ENCODE assay signal across 30 cellular contexts in the genomic region with DNA sequence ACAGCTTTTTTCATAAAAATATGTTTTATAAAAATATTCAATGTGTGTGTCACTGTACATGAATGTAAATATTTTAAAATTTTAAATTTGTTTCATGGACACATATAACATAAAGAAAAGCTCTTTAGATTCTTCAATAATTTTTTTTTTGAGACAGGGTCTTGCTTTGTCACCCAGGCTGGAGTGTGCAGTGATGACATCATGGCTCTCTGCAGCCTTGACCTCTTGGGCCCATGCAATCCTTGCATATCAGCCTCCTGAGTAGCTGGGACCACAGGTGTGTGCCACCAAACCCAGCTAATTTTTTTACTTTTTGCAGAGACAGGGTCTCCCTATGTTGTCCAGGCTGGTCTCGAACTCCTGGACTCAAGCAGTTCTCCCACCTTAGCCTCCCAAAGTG.
"Had no signal": no experiment of that assay in that cellular context is flagged by ENCODE, and none has a peak within 500 bp of the region (broad histone marks: within the 10 kb centered on the region; RNA-seq: fewer than 3 reads in every experiment).

No MANE protein-coding gene starts in this region.

- ATAC-seq: naive thymus-derived CD4-positive, alpha-beta T cell; natural killer cell; psoas muscle; right cardiac atrium; sciatic nerve; stimulated activated memory B cell treated with anti-CD40 and anti-IgM and Interleukin-4, amounts not matched to agents 10 μg/mL and 1 μg/mL and 100 μg/mL, for 72 hours; stimulated activated naive CD8-positive, alpha-beta T cell treated with anti-CD3 and anti-CD28 coated beads, Interleukin-15, amount 100 ng/mL, for 72 hours; stimulated activated naive CD8-positive, alpha-beta T cell treated with anti-CD3 and anti-CD28 coated beads, Interleukin-15, Interleukin-2, amounts not matched to agents 100 U/mL and 50 U/mL, for 24 hours had no signal

- H2AFZ ChIP-seq: neural progenitor cell, parathyroid adenoma had no signal

- H3K9me3 ChIP-seq: ovary, psoas muscle, spleen, suprapubic skin, testis, tibial artery, transverse colon, upper lobe of left lung, vagina had no signal

- H3K9ac ChIP-seq: neural progenitor cell, parathyroid adenoma had no signal

- H3K4me1 ChIP-seq: neural progenitor cell, parathyroid adenoma, psoas muscle, spleen, suprapubic skin, testis, tibial artery, transverse colon, vagina had no signal

- H3K27ac ChIP-seq: neural progenitor cell, ovary, parathyroid adenoma, psoas muscle, skin epidermis, spleen, suprapubic skin, testis, tibial artery, transverse colon, upper lobe of left lung, vagina had no signal

- H3K27me3 ChIP-seq: neural progenitor cell, ovary, spleen, suprapubic skin, testis, tibial artery, transverse colon, upper lobe of left lung, vagina had no signal

- FAIRE-seq: urothelium cell line had no signal

- DNase-seq: naive thymus-derived CD4-positive, alpha-beta T cell; natural killer cell; occipital lobe; ovary; posterior cingulate gyrus; psoas muscle; right cardiac atrium; spleen; stimulated activated CD4-positive, alpha-beta T cell treated with anti-CD3 and anti-CD28 coated beads, Interleukin-12 subunit alpha, Interleukin-12 subunit beta, amount 100 ng/mL, for 4 hours; stimulated activated CD4-positive, alpha-beta T cell treated with anti-CD3 and anti-CD28 coated beads, Interleukin-1b, Interleukin-23, amount 100 ng/mL, for 48 hours; stimulated activated CD4-positive, alpha-beta T cell treated with anti-CD3 and anti-CD28 coated beads, Interleukin-4, amount 100 ng/mL, for 1 hour; stimulated activated CD4-positive, alpha-beta T cell treated with anti-CD3 and anti-CD28 coated beads, Interleukin-4, amount 100 ng/mL, for 4 hours; stimulated activated CD8-positive, alpha-beta memory T cell treated with anti-CD3 and anti-CD28 coated beads, Interleukin-4, amount 100 ng/mL, for 48 hours; stimulated activated naive CD4-positive, alpha-beta T cell; stimulated activated naive CD8-positive, alpha-beta T cell treated with anti-CD3 and anti-CD28 coated beads, Interleukin-15, amount 100 ng/mL, for 72 hours; stimulated activated naive CD8-positive, alpha-beta T cell treated with anti-CD3 and anti-CD28 coated beads, Interleukin-15, Interleukin-2, amounts not matched to agents 100 U/mL and 50 U/mL, for 24 hours; substantia nigra; testis; tibial artery; transverse colon; upper lobe of left lung had no signal

- H3K36me3 ChIP-seq: neural progenitor cell, ovary, spleen, suprapubic skin, tibial artery, transverse colon, upper lobe of left lung, vagina had no signal

- H3K79me2 ChIP-seq: parathyroid adenoma had no signal

- H3K4me2 ChIP-seq: neural progenitor cell, smooth muscle cell had no signal

- H3K4me3 ChIP-seq: neural progenitor cell, ovary, psoas muscle, skin epidermis, smooth muscle cell, spleen, suprapubic skin, testis, tibial artery, transverse colon, upper lobe of left lung, vagina had no signal
